Comparison of ENCODE assay signal across 21 cellular contexts in the genomic region with DNA sequence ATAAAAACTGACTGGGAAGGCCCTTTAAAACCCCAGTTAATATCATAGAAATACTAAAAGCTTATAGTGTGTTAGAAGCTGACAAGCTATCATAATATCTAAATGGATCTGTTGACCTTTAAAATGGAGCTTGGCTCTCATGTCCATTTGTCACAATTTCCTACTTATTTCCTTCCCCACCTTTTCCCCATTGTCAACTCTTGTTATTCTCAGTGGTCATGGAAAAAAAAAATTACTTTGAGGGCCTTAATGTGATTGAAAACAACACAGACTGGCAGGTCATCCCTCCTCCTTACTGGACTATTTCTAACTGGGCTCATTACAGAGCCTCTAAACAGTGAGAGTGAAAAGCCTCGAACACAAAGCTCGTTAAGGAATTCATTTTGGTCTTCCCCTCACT. TPM values are rescaled to one million over a fixed set of nuclear protein-coding genes. Genes with fewer than 3 reads are reported as not detected.
A peak's percentile ranks its signal among the peaks of the same experiment; 100 is the strongest.
DNase-seq lines count a peak whose midpoint lies in the region; ATAC-seq, FAIRE-seq and TF ChIP-seq lines count a peak whose summit lies in the region.
"Had no signal": no experiment of that assay in that cellular context is flagged by ENCODE, and none has a peak within 500 bp of the region (broad histone marks: within the 10 kb centered on the region; RNA-seq: fewer than 3 reads in every experiment).

No MANE protein-coding gene starts in this region.

- TF ChIP-seq EP300 in GM12878 (IDR thresholded peaks at IDR 0.05; ENCODE audit: borderline replicate concordance in 1 of 2, control insufficient read depth in 1 of 2, low read depth in 2 of 2, low read length in 2 of 2) = no peak

- TF ChIP-seq POLR2A in GM12878 (IDR thresholded peaks at IDR 0.05; ENCODE audit: low read depth, low read length) = no peak

- H4K20me1 ChIP-seq in GM12878 (ENCODE audit: control insufficient read depth, insufficient read depth) = no peaks in the 10 kb centered on the region

- DNase-seq in left ventricle myocardium inferior (no peak), left cardiac atrium (no peak), GM12878 (ENCODE audit: low read depth, low spot score) (no peak), lung microvascular endothelial cell (ENCODE audit: low read depth in 2 of 2) (peak; percentile 25 to 96), upper lobe of right lung (no peak), T-helper 9 cell (no peak)
- DNase-seq: C1 segment of cervical spinal cord, DND-41, HFFc6, MG63, NCI-H1092, NCI-H146, NCI-H2081, NCI-H748 treated with DMSO at 0.1 percent for 48 hours, PC-3 had no signal

- H3K9ac ChIP-seq in GM12878 (ENCODE audit: control insufficient read depth, insufficient read depth, low read length) = no peak overlapping the region
- H3K9ac ChIP-seq: KMS-11 had no signal

- no TSS peak for BruUV-seq in GM12878 (replicated peaks; lab: Mats Ljungman, UMichigan)

- no peaks in the 10 kb centered on the region for H3K27me3 ChIP-seq in left ventricle myocardium inferior (ENCODE audit: low read depth)
- no peaks in the 10 kb centered on the region for H3K27me3 ChIP-seq in GM12878 (replicated peaks in 1 of 2; ENCODE audit: control insufficient read depth in 2 of 2, insufficient read depth in 2 of 2, low read length in 1 of 2)
- H3K27me3 ChIP-seq in upper lobe of right lung = no peaks in the 10 kb centered on the region
- H3K27me3 ChIP-seq: MG63 had no signal

- TF ChIP-seq CTCF in left ventricle myocardium inferior (IDR thresholded peaks at IDR 0.05; ENCODE audit: borderline replicate concordance) (no peak), GM12878 (IDR thresholded peaks at IDR 0.05 in 2 of 3, conservative IDR thresholded peaks at IDR 0.05 in 1 of 3; ENCODE audit: control insufficient read depth in 2 of 3, extremely low read depth in 1 of 3, insufficient read depth in 1 of 3, low read depth in 3 of 3, low read length in 3 of 3) (no peak), upper lobe of right lung (IDR thresholded peaks at IDR 0.05) (no peak)

- no peak overlapping the region for H2AFZ ChIP-seq in GM12878 (ENCODE audit: control insufficient read depth, low read depth, low read length)

- SMC1A ChIA-PET in GM12878 (lab: Charles Lee; ENCODE audit: uncharacterized antibody, unreplicated experiment) = interaction anchor here (0.9 to 9.7 kb wide), 13 partner anchors 8 to 208 kb away, joined by 3 to 133 read pairs (median 4); no protein-coding TSS in a partner anchor

- H3K9me3 ChIP-seq in left ventricle myocardium inferior (replicated peaks) (no peaks in the 10 kb centered on the region), GM12878 (replicated peaks; ENCODE audit: control insufficient read depth, insufficient read depth, low read length) (no peaks in the 10 kb centered on the region; the same call in 2 of the 3 replicates), upper lobe of right lung (no peaks in the 10 kb centered on the region)
- H3K9me3 ChIP-seq: MG63 had no signal

- H3K36me3 ChIP-seq in left ventricle myocardium inferior = no peaks in the 10 kb centered on the region
- no peaks in the 10 kb centered on the region for H3K36me3 ChIP-seq in GM12878 (ENCODE audit: control insufficient read depth in 2 of 2, insufficient read depth in 2 of 2, low read length in 1 of 2)
- H3K36me3 ChIP-seq in upper lobe of right lung = no peaks in the 10 kb centered on the region
- H3K36me3 ChIP-seq: MG63 had no signal

- TF ChIP-seq RAD21 in GM12878 (IDR thresholded peaks at IDR 0.05; ENCODE audit: insufficient read depth, low read depth, low read length) = no peak

- CTCF ChIA-PET in GM12878 (lab: Yijun Ruan, JAX) = interaction anchor here (0.7 to 2.1 kb wide), 8 partner anchors 9 to 107 kb away, joined by 3 to 13 read pairs (median 4); no protein-coding TSS in a partner anchor

- intact Hi-C loops in left ventricle myocardium inferior (cut with micrococcal nuclease) = no loop called here
- intact Hi-C loops in left cardiac atrium (cut with DNase I) = no loop called here
- intact Hi-C loops in GM12878 (cut with micrococcal nuclease; ENCODE audit: unreplicated experiment) = no loop called here
- intact Hi-C loops in upper lobe of right lung (cut with DNase I) = no loop called here

- no peaks in the 10 kb centered on the region for H3K79me2 ChIP-seq in GM12878 (ENCODE audit: control insufficient read depth, insufficient read depth, low read length)

- in situ Hi-C loops in GM12878 (cut with MboI) = no loop called here

- ATAC-seq in left cardiac atrium (no peak), GM12878 (no peak), upper lobe of right lung (no peak), GM19035 (IDR thresholded peaks at IDR 0.05; ENCODE audit: unreplicated experiment) (no peak)
- ATAC-seq: PC-3 had no signal

- no peak overlapping the region for H3K4me3 ChIP-seq in left ventricle myocardium inferior
- H3K4me3 ChIP-seq in GM12878 = no peak overlapping the region
- H3K4me3 ChIP-seq in upper lobe of right lung = no peak overlapping the region
- H3K4me3 ChIP-seq: MG63 had no signal

- H3K4me2 ChIP-seq in GM12878 (ENCODE audit: control insufficient read depth, insufficient read depth) = no peak overlapping the region
- H3K4me2 ChIP-seq: KMS-11 had no signal

- peaks cover 25% of the 10 kb centered on the region for H3K4me1 ChIP-seq in left ventricle myocardium inferior
- peaks cover 8% of the 10 kb centered on the region for H3K4me1 ChIP-seq in GM12878 (ENCODE audit: control insufficient read depth, insufficient read depth, low read length)
- no peaks in the 10 kb centered on the region for H3K4me1 ChIP-seq in upper lobe of right lung

- 73% methylated on average over 2 of the region's 2 CpGs for WGBS in GM12878 (ENCODE audit: insufficient coverage, insufficient replicate concordance, low lambda C conversion rate, missing lambda C conversion rate)

- peak overlapping the region; percentile 60 for H3K27ac ChIP-seq in left ventricle myocardium inferior (replicated peaks)
- no peak overlapping the region for H3K27ac ChIP-seq in GM12878 (ENCODE audit: control insufficient read depth, insufficient read depth)
- peak overlapping the region; percentile 7 for H3K27ac ChIP-seq in upper lobe of right lung
- H3K27ac ChIP-seq: KMS-11, RWPE1 had no signal

- POLR2A ChIA-PET in GM12878 (lab: Charles Lee) = interaction anchor here (0.8 to 4.4 kb wide), 6 partner anchors 11 to 66 kb away, joined by 3 to 21 read pairs (median 6); no protein-coding TSS in a partner anchor

- FAIRE-seq in GM12878 (lab: Jason Lieb, UNC) = no peak
- FAIRE-seq: A204.1, G401.6, GM12892 had no signal

- RAD21 ChIA-PET in GM12878 (lab: Charles Lee; ENCODE audit: unreplicated experiment) = interaction anchor here (0.8 to 1.5 kb wide), 7 partner anchors 10 to 93 kb away, joined by 3 to 10 read pairs (median 4); no protein-coding TSS in a partner anchor

TF ChIP-seq in GM12878, 131 proteins besides CTCF, POLR2A, EP300 and RAD21:
- TF ChIP-seq CHD1 (IDR thresholded peaks at IDR 0.05; ENCODE audit: low read depth, low read length) = no peak
- TF ChIP-seq MTA2 (IDR thresholded peaks at IDR 0.05; ENCODE audit: low read depth) = peak; percentile 59; the same call in 1 of the 2 replicates

RNA-seq across cellular contexts. Expression of a gene that starts 13.7 kb away (rescaled TPM):
- total RNA-seq in left ventricle myocardium inferior = 289 TPM
- 100 to 1,000 TPM; 251 to 255 TPM for total RNA-seq in left cardiac atrium
- 576 and 584 TPM in 2 replicates for total RNA-seq in GM12878 (2013; cell fraction: nucleolus; rRNA removed)
- 62.5 and 68.7 TPM in 2 replicates for total RNA-seq in GM12878 (2014; rRNA removed)
- 82.2 and 95.0 TPM in 2 replicates for total RNA-seq in GM12878 (2014; rRNA removed; fragmentation: Illumina TruSeq; extraction: Trizol)
- total RNA-seq in GM12878 (2021) = 151 and 162 TPM in 2 replicates
- polyA plus RNA-seq in GM12878 (2011; ENCODE audit: low read depth) = 43.7 TPM
- 69.4 and 112 TPM in 2 replicates for polyA plus RNA-seq in GM12878 (2011; rRNA removed)
- polyA plus RNA-seq in GM12878 (2011; cell fraction: cytosol; rRNA removed) = 154 and 156 TPM in 2 replicates
- polyA plus RNA-seq in GM12878 (2011; cell fraction: nucleus; rRNA removed) = 129 and 167 TPM in 2 replicates
- 63.7 and 89.3 TPM in 2 replicates for polyA plus RNA-seq in GM12878 (2012)
- 142 and 143 TPM in 2 replicates for polyA plus RNA-seq in GM12878 (2014; fragmentation: Illumina TruSeq; extraction: Trizol)
- polyA plus RNA-seq in GM12878 (2014; fragmentation: Nextera tagmentation; extraction: Ambion mirVana) = 10 to 100 TPM in 1 of 2 experiments, 1 to 10 TPM in 1; 9.6 to 23.8 TPM
- 92.4 and 96.0 TPM in 2 replicates for polyA plus RNA-seq in GM12878 (2014; rRNA removed)
- 10 to 100 TPM; 56.4 to 90.9 TPM for polyA plus RNA-seq in GM12878 (2016; fragmentation: Nextera tagmentation; extraction: Ambion mirVana)
- polyA minus RNA-seq in GM12878 (2011; rRNA and poly(A)+ RNA removed) = 462 and 496 TPM in 2 replicates
- polyA minus RNA-seq in GM12878 (2011; cell fraction: cytosol; rRNA and poly(A)+ RNA removed) = 260 and 293 TPM in 2 replicates
- 313 and 456 TPM in 2 replicates for polyA minus RNA-seq in GM12878 (2011; cell fraction: nucleus; rRNA and poly(A)+ RNA removed)
- total RNA-seq in lung microvascular endothelial cell = 74.5 and 112 TPM in 2 replicates
- 215 TPM for total RNA-seq in upper lobe of right lung

Comparison
In these comparisons a context has a peak if more than half of its experiments do, and no peak if none do; other contexts are left out.
1. DNase-seq: peak in lung microvascular endothelial cell (2 of 2); none in left ventricle myocardium inferior (single experiment), left cardiac atrium (single experiment), GM12878 (single experiment), upper lobe of right lung (single experiment) and T-helper 9 cell (single experiment).